ENCODE assay signal across 24 cellular contexts in genomic region chr20:52033313-52033712, GRCh38.
A peak's percentile ranks its signal among the peaks of the same experiment; 100 is the strongest.
DNase-seq lines count a peak whose midpoint lies in the region; ATAC-seq, FAIRE-seq and TF ChIP-seq lines count a peak whose summit lies in the region.
"Had no signal": no experiment of that assay in that cellular context is flagged by ENCODE, and none has a peak within 500 bp of the region (broad histone marks: within the 10 kb centered on the region; RNA-seq: fewer than 3 reads in every experiment).

No MANE protein-coding gene starts in this region.

- no peak overlapping the region for H3K9ac ChIP-seq in SK-N-MC (ENCODE audit: insufficient read length)

- no peak for TF ChIP-seq CTCF in A549 (IDR thresholded peaks at IDR 0.05)
- TF ChIP-seq CTCF in pancreas (IDR thresholded peaks at IDR 0.05), result no peak

- no peak overlapping the region for H3K27ac ChIP-seq in A549
- H3K27ac ChIP-seq in SK-N-MC, result peak overlapping the region; percentile 13; the same call in 1 of the 2 replicates
- H3K27ac ChIP-seq in pancreas, result no peak overlapping the region
- H3K27ac ChIP-seq: C4-2B, SJCRH30, thoracic aorta, VCaP had no signal

- ATAC-seq in A549 (peak in 1 of 2 experiments; percentile 46; a peak in 2 of 6 replicates), pancreas (no peak), T-helper 17 cell (no peak), GM21367 (IDR thresholded peaks at IDR 0.05; ENCODE audit: unreplicated experiment) (no peak)
- ATAC-seq: PC-3; stimulated activated effector memory CD8-positive, alpha-beta T cell treated with anti-CD3 and anti-CD28 coated beads, Interleukin-12 subunit alpha, Interleukin-12 subunit beta, amount 100 ng/mL, for 72 hours had no signal

- H3K36me3 Mint-ChIP-seq in T-helper 17 cell (ENCODE audit: low read depth), result no peaks in the 10 kb centered on the region
- H3K36me3 Mint-ChIP-seq: naive B cell; stimulated activated effector memory CD8-positive, alpha-beta T cell treated with anti-CD3 and anti-CD28 coated beads, Interleukin-12 subunit alpha, Interleukin-12 subunit beta, amount 100 ng/mL, for 72 hours had no signal

- CTCF ChIA-PET in A549 (lab: Yijun Ruan, JAX), result no interaction called here

- intact Hi-C loops in pancreas (cut with DNase I), result no loop called here

- no peak for DNase-seq in A549 (ENCODE audit: low read depth in 1 of 2, low spot score in 1 of 2)
- peak; percentile 42 for DNase-seq in HS-5 (ENCODE audit: low read depth)
- DNase-seq in SK-N-MC (ENCODE audit: low read depth, low spot score), result no peak
- peak; percentile 32 for DNase-seq in iPS-NIHi11 (ENCODE audit: low spot score)
- no peak for DNase-seq in NCI-H2107 (lab: John Stamatoyannopoulos, UW)
- DNase-seq in pancreas, result no peak
- no peak for DNase-seq in T-helper 17 cell
- DNase-seq: ACHN; activated CD4-positive, alpha-beta T cell treated with anti-CD3 and anti-CD28 coated beads, Interleukin-2, amount 50 U/mL, for 4 hours; GF-D8; GOT3; hippocampal formation; MG63; naive B cell; PC-3; T-helper 2 cell had no signal

- H3K4me1 ChIP-seq in A549 (peaks cover 13% of the 10 kb centered on the region), pancreas (no peaks in the 10 kb centered on the region)

- 93% methylated on average over 5 of the region's 5 CpGs for WGBS in A549 (ENCODE audit: missing lambda C conversion rate)
- 89 to 92% methylated on average over 5 of the region's 5 CpGs for WGBS in pancreas, 2 donors

- no peak for TF ChIP-seq POLR2A in A549 (IDR thresholded peaks at IDR 0.05; ENCODE audit: low read length)

- no peak for TF ChIP-seq EP300 in A549 (IDR thresholded peaks at IDR 0.05)

- H3K9me3 ChIP-seq in A549 (no peaks in the 10 kb centered on the region), SK-N-MC (ENCODE audit: low read depth, low read length) (no peaks in the 10 kb centered on the region), pancreas (no peaks in the 10 kb centered on the region), T-helper 17 cell (ENCODE audit: control insufficient read depth, low read length, poor library complexity, severe bottlenecking) (no peaks in the 10 kb centered on the region)
- H3K9me3 ChIP-seq: MG63, SJCRH30, thoracic aorta had no signal

- no peaks in the 10 kb centered on the region for H3K27me3 Mint-ChIP-seq in T-helper 17 cell
- H3K27me3 Mint-ChIP-seq: dendritic cell treated with granulocyte-macrophage colony-stimulating factor and Interleukin-4, amounts not matched to agents 40 ng/mL and 50 ng/mL, for 4 days had no signal

- H3K27ac Mint-ChIP-seq in T-helper 17 cell, result no peak overlapping the region
- H3K27ac Mint-ChIP-seq: dendritic cell treated with granulocyte-macrophage colony-stimulating factor and Interleukin-4, amounts not matched to agents 40 ng/mL and 50 ng/mL, for 4 days; naive B cell had no signal

- no peak overlapping the region for H3K4me2 ChIP-seq in A549

- POLR2A ChIA-PET in A549 (lab: Yijun Ruan, JAX), result no interaction called here

- TF ChIP-seq RAD21 in A549 (conservative IDR thresholded peaks at IDR 0.05 in 1 of 2, IDR thresholded peaks at IDR 0.05 in 1 of 2), result no peak

- no peak overlapping the region for H3K4me3 ChIP-seq in A549
- no peak overlapping the region for H3K4me3 ChIP-seq in SK-N-MC
- H3K4me3 ChIP-seq in pancreas, result no peak overlapping the region
- H3K4me3 ChIP-seq: MG63, SJCRH30, thoracic aorta had no signal

- H3K36me3 ChIP-seq in SK-N-MC (ENCODE audit: insufficient read depth, low read length) (no peaks in the 10 kb centered on the region), pancreas (no peaks in the 10 kb centered on the region)
- H3K36me3 ChIP-seq: MG63, SJCRH30, thoracic aorta had no signal

- no peak overlapping the region for H3K4me3 Mint-ChIP-seq in T-helper 17 cell
- H3K4me3 Mint-ChIP-seq: dendritic cell treated with granulocyte-macrophage colony-stimulating factor and Interleukin-4, amounts not matched to agents 40 ng/mL and 50 ng/mL, for 4 days; naive B cell; stimulated activated effector memory CD8-positive, alpha-beta T cell treated with anti-CD3 and anti-CD28 coated beads, Interleukin-12 subunit alpha, Interleukin-12 subunit beta, amount 100 ng/mL, for 72 hours had no signal

- no peak for FAIRE-seq in A549 (lab: Jason Lieb, UNC)
- FAIRE-seq in pancreas (lab: Jason Lieb, UNC), result no peak
- FAIRE-seq: bronchial epithelial cell had no signal

- peaks cover 14% of the 10 kb centered on the region for H3K4me1 Mint-ChIP-seq in T-helper 17 cell
- H3K4me1 Mint-ChIP-seq: naive B cell had no signal

- H3K27me3 ChIP-seq in pancreas, result no peaks in the 10 kb centered on the region
- H3K27me3 ChIP-seq: MG63, SJCRH30 had no signal

TF ChIP-seq in A549, 52 proteins besides CTCF, POLR2A, EP300 and RAD21:
- TF ChIP-seq USF2 (IDR thresholded peaks at IDR 0.05), result peak; percentile 36; the same call in 1 of the 2 replicates
- TF ChIP-seq MYC (IDR thresholded peaks at IDR 0.05; ENCODE audit: borderline replicate concordance, low read length), result no peak

Comparison
In these comparisons a context has a peak if more than half of its experiments do, and no peak if none do; other contexts are left out.
1. DNase-seq: peak in HS-5 (single experiment) and iPS-NIHi11 (single experiment); none in A549 (0 of 2), SK-N-MC (single experiment), NCI-H2107 (single experiment), pancreas (0 of 6) and T-helper 17 cell (0 of 3).